In the genomic region with DNA sequence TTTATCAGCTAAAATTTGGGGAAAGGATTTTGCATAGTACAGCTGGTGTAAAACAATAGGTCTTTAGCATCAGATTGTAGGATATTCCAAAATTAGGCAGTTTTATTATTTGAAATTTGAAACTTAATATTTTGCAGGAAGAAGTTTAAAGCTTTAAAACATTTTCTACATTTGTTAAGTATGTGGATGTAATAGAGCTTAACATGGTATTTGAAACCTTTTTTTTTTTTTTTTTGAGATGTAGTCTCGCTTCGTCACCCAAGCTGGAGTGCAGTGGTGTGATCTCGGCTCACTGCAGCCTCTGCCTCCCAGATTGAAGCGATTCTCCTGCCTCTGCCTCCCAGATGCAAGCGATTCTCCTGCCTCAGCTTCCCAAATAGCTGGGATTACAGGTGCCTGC, we compare ENCODE assay signal across 12 cellular contexts. TPM values are rescaled to one million over a fixed set of nuclear protein-coding genes. Genes with fewer than 3 reads are reported as not detected.
A peak's percentile ranks its signal among the peaks of the same experiment; 100 is the strongest.
DNase-seq lines count a peak whose midpoint lies in the region; ATAC-seq and TF ChIP-seq lines count a peak whose summit lies in the region.
"Had no signal": no experiment of that assay in that cellular context is flagged by ENCODE, and none has a peak within 500 bp of the region (broad histone marks: within the 10 kb centered on the region; RNA-seq: fewer than 3 reads in every experiment).

No MANE protein-coding gene starts in this region.

- H3K4me2 ChIP-seq in SK-N-SH (peak overlapping the region; percentile 88), PC-3 (ENCODE audit: low read length) (peak overlapping the region; percentile 99)

- TF ChIP-seq CTCF in SK-N-SH (IDR thresholded peaks at IDR 0.05) (no peak), PC-3 (conservative IDR thresholded peaks at IDR 0.05; ENCODE audit: low read depth, low read length) (no peak), foreskin fibroblast (IDR thresholded peaks at IDR 0.05; ENCODE audit: low read depth, low read length) (no peak), stomach (IDR thresholded peaks at IDR 0.05) (no peak), GM13977 (IDR thresholded peaks at IDR 0.05; ENCODE audit: extremely low read depth, insufficient read depth, missing control alignments) (no peak)

- ATAC-seq in SK-N-SH treated with all-trans-retinoic acid at 6 μM for 48 hours, result no peak
- ATAC-seq in PC-3, result no peak
- ATAC-seq in stimulated activated memory B cell treated with anti-CD40 and anti-IgM and Interleukin-4, amounts not matched to agents 10 μg/mL and 1 μg/mL and 100 μg/mL, for 72 hours, result no peak
- ATAC-seq: Panc1 had no signal

- H3K27ac ChIP-seq in SK-N-SH (ENCODE audit: low read depth in 2 of 2, low read length in 1 of 2) (peak overlapping the region in 1 of 2 experiments; percentile 23; a peak in 2 of 4 replicates), PC-3 (ENCODE audit: low read length) (0 out of 2 replicates have a peak overlapping the region, but pooled peaks have one; percentile 8), stomach (peak overlapping the region in 4 of 5 donors; percentile 22 to 98 (median 96))
- H3K27ac ChIP-seq: neutrophil had no signal

- TF ChIP-seq EP300 in SK-N-SH (IDR thresholded peaks at IDR 0.05; ENCODE audit: borderline replicate concordance in 1 of 2, low read depth in 1 of 2, low read length in 1 of 2) (no peak), stomach (IDR thresholded peaks at IDR 0.05) (no peak)

- H3K9me3 ChIP-seq in SK-N-SH, result no peaks in the 10 kb centered on the region
- H3K9me3 ChIP-seq in PC-3 (ENCODE audit: low read length), result no peaks in the 10 kb centered on the region
- H3K9me3 ChIP-seq in stomach, result no peaks in the 10 kb centered on the region
- H3K9me3 ChIP-seq: neutrophil had no signal

- H3K4me1 Mint-ChIP-seq in stimulated activated memory B cell treated with anti-CD40 and anti-IgM and Interleukin-4, amounts not matched to agents 10 μg/mL and 1 μg/mL and 100 μg/mL, for 72 hours, result peaks cover 25% of the 10 kb centered on the region
- peaks cover 14% of the 10 kb centered on the region for H3K4me1 Mint-ChIP-seq in activated T-helper 2 cell treated with anti-CD3 and anti-CD28 coated beads, Interferon-gamma antibody, Interleukin-2, Interleukin-4, amounts not matched to agents 10 μg/mL and 5 μg/mL and 100 μg/mL, durations not matched to agents 14 hours and 24 hours and 36 hours (ENCODE audit: low read depth)

- no peaks in the 10 kb centered on the region for H3K27me3 Mint-ChIP-seq in stimulated activated memory B cell treated with anti-CD40 and anti-IgM and Interleukin-4, amounts not matched to agents 10 μg/mL and 1 μg/mL and 100 μg/mL, for 72 hours
- no peaks in the 10 kb centered on the region for H3K27me3 Mint-ChIP-seq in activated T-helper 2 cell treated with anti-CD3 and anti-CD28 coated beads, Interferon-gamma antibody, Interleukin-2, Interleukin-4, amounts not matched to agents 10 μg/mL and 5 μg/mL and 100 μg/mL, durations not matched to agents 14 hours and 24 hours and 36 hours (ENCODE audit: low read depth)

- no peak overlapping the region for H3K4me3 Mint-ChIP-seq in stimulated activated memory B cell treated with anti-CD40 and anti-IgM and Interleukin-4, amounts not matched to agents 10 μg/mL and 1 μg/mL and 100 μg/mL, for 72 hours
- H3K4me3 Mint-ChIP-seq in activated T-helper 2 cell treated with anti-CD3 and anti-CD28 coated beads, Interferon-gamma antibody, Interleukin-2, Interleukin-4, amounts not matched to agents 10 μg/mL and 5 μg/mL and 100 μg/mL, durations not matched to agents 14 hours and 24 hours and 36 hours (ENCODE audit: low read depth), result no peak overlapping the region

- POLR2A ChIA-PET in SK-N-SH (lab: Yijun Ruan, JAX) (interaction anchor here (0.6 to 1.3 kb wide), 2 partner anchors 82 to 146 kb away, joined by 3 to 8 read pairs; a partner anchor contains a TSS), PC-3 (lab: Charles Lee; ENCODE audit: unreplicated experiment) (interaction anchor here (0.6 kb wide), 1 partner anchor 175 kb away, joined by 3 read pairs; a partner anchor contains a TSS)

- peaks cover 6% of the 10 kb centered on the region for H3K36me3 Mint-ChIP-seq in stimulated activated memory B cell treated with anti-CD40 and anti-IgM and Interleukin-4, amounts not matched to agents 10 μg/mL and 1 μg/mL and 100 μg/mL, for 72 hours
- H3K36me3 Mint-ChIP-seq in activated T-helper 2 cell treated with anti-CD3 and anti-CD28 coated beads, Interferon-gamma antibody, Interleukin-2, Interleukin-4, amounts not matched to agents 10 μg/mL and 5 μg/mL and 100 μg/mL, durations not matched to agents 14 hours and 24 hours and 36 hours (ENCODE audit: low read depth), result peaks cover 4% of the 10 kb centered on the region

- in situ Hi-C loops in GM13977 (cut with MboI; ENCODE audit: low pct_unique_long_range_greater_than_20kb, low sequenced_read_pairs, unreplicated experiment), result no loop called here

- H3K4me3 ChIP-seq in SK-N-SH (ENCODE audit: low read depth in 2 of 2, low read length in 1 of 2) (peak overlapping the region in 1 of 2 experiments; percentile 79; a peak in 1 of 4 replicates), PC-3 (ENCODE audit: low read length) (peak overlapping the region; percentile 94), foreskin fibroblast (ENCODE audit: low read depth in 1 of 2, low read length in 2 of 2) (peak overlapping the region; percentile 71 to 94), stomach (peak overlapping the region in 3 of 4 donors; percentile 68 to 90 (median 87))

- no peaks in the 10 kb centered on the region for H3K9me2 ChIP-seq in SK-N-SH
- no peaks in the 10 kb centered on the region for H3K9me2 ChIP-seq in PC-3 (replicated peaks; ENCODE audit: low read length)

- H3K79me2 ChIP-seq in SK-N-SH (ENCODE audit: insufficient read depth) (peaks cover 74% of the 10 kb centered on the region), PC-3 (ENCODE audit: low read length) (peaks cover 72% of the 10 kb centered on the region)

- WGBS in SK-N-SH (ENCODE audit: low lambda C conversion rate), result 97% methylated on average over 5 of the region's 5 CpGs
- WGBS in stomach, 5 donors, result 56 to 69% (median 65%) methylated on average over 5 of the region's 5 CpGs

- BruUV-seq in PC-3 (replicated peaks; lab: Mats Ljungman, UMichigan), result no TSS peak

- DNase-seq in SK-N-SH (no peak), PC-3 (no peak), foreskin fibroblast (no peak), stomach (no peak), GM13977 (ENCODE audit: low spot score) (no peak)
- no peak for DNase-seq in activated T-helper 2 cell treated with anti-CD3 and anti-CD28 coated beads, Interferon-gamma antibody, Interleukin-2, Interleukin-4, amounts not matched to agents 10 μg/mL and 5 μg/mL and 100 μg/mL, durations not matched to agents 14 hours and 24 hours and 36 hours (ENCODE audit: low spot score)
- DNase-seq: activated naive CD4-positive, alpha-beta T cell treated with anti-CD3 and anti-CD28 coated beads, Interleukin-2, amount 50 U/mL, for 16 hours; NCI-H187 had no signal

- H3K4me1 ChIP-seq in SK-N-SH (ENCODE audit: control insufficient read depth in 1 of 2, insufficient read depth in 2 of 2, low read depth in 1 of 2, low read length in 1 of 2), result peaks cover 0 to 8% of the 10 kb centered on the region in 2 experiments; a peak in 3 of 4 replicates
- peaks cover 9% of the 10 kb centered on the region for H3K4me1 ChIP-seq in PC-3 (ENCODE audit: insufficient read depth, low read length)
- H3K4me1 ChIP-seq in stomach, result peaks cover 21 to 57% (median 39%) of the 10 kb centered on the region in 4 donors

- H3K9ac ChIP-seq in SK-N-SH, result peak overlapping the region; percentile 88; the same call in 1 of the 2 replicates
- peak overlapping the region; percentile 82; the same call in 1 of the 2 replicates for H3K9ac ChIP-seq in PC-3 (ENCODE audit: low read length)

- no peak for TF ChIP-seq POLR2A in stomach (IDR thresholded peaks at IDR 0.05)

- H4K20me1 ChIP-seq in SK-N-SH (ENCODE audit: insufficient read depth) (peaks cover 47% of the 10 kb centered on the region), PC-3 (ENCODE audit: low read length) (peaks cover 14% of the 10 kb centered on the region; the same call in 1 of the 2 replicates)

- H3K27ac Mint-ChIP-seq in stimulated activated memory B cell treated with anti-CD40 and anti-IgM and Interleukin-4, amounts not matched to agents 10 μg/mL and 1 μg/mL and 100 μg/mL, for 72 hours, result no peak overlapping the region
- H3K27ac Mint-ChIP-seq in activated T-helper 2 cell treated with anti-CD3 and anti-CD28 coated beads, Interferon-gamma antibody, Interleukin-2, Interleukin-4, amounts not matched to agents 10 μg/mL and 5 μg/mL and 100 μg/mL, durations not matched to agents 14 hours and 24 hours and 36 hours, result no peak overlapping the region

- no peak for TF ChIP-seq RAD21 in SK-N-SH (IDR thresholded peaks at IDR 0.05; ENCODE audit: low read length)

- no peaks in the 10 kb centered on the region for H3K9me3 Mint-ChIP-seq in stimulated activated memory B cell treated with anti-CD40 and anti-IgM and Interleukin-4, amounts not matched to agents 10 μg/mL and 1 μg/mL and 100 μg/mL, for 72 hours
- no peaks in the 10 kb centered on the region for H3K9me3 Mint-ChIP-seq in activated T-helper 2 cell treated with anti-CD3 and anti-CD28 coated beads, Interferon-gamma antibody, Interleukin-2, Interleukin-4, amounts not matched to agents 10 μg/mL and 5 μg/mL and 100 μg/mL, durations not matched to agents 14 hours and 24 hours and 36 hours

- intact Hi-C loops in PC-3 (cut with micrococcal nuclease) (loop anchor here (2.0 to 10.0 kb wide), 3 partner anchors 51 to 139 kb away; a partner anchor contains a TSS), stomach (cut with DNase I; ENCODE audit: low total_unique reads) (no loop called here)
- intact Hi-C loops in activated T-helper 2 cell treated with anti-CD3 and anti-CD28 coated beads, Interferon-gamma antibody, Interleukin-2, Interleukin-4, amounts not matched to agents 10 μg/mL and 5 μg/mL and 100 μg/mL, durations not matched to agents 14 hours and 24 hours and 36 hours (cut with micrococcal nuclease), result no loop called here

- H2AFZ ChIP-seq in SK-N-SH (ENCODE audit: low read depth), result no peak overlapping the region
- H2AFZ ChIP-seq in PC-3 (ENCODE audit: low read length), result no peak overlapping the region

- H3K27me3 ChIP-seq in SK-N-SH (ENCODE audit: insufficient read depth) (no peaks in the 10 kb centered on the region), PC-3 (ENCODE audit: low read length) (no peaks in the 10 kb centered on the region), stomach (no peaks in the 10 kb centered on the region)
- H3K27me3 ChIP-seq: neutrophil had no signal

- peaks cover 7% of the 10 kb centered on the region for H3F3A ChIP-seq in SK-N-SH (replicated peaks; ENCODE audit: insufficient read depth)
- H3F3A ChIP-seq in PC-3 (ENCODE audit: low read length, unreplicated experiment), result no peaks in the 10 kb centered on the region

- H3K36me3 ChIP-seq in SK-N-SH (replicated peaks in 1 of 2; ENCODE audit: control insufficient read depth in 1 of 2, insufficient read depth in 2 of 2, low read length in 1 of 2) (peaks cover 0 to 9% of the 10 kb centered on the region in 2 experiments), PC-3 (ENCODE audit: low read depth, low read length) (no peaks in the 10 kb centered on the region), stomach (no peaks in the 10 kb centered on the region)
- H3K36me3 ChIP-seq: neutrophil had no signal

- CTCF ChIA-PET in SK-N-SH (lab: Yijun Ruan, JAX) (interaction anchor here (1.0 to 1.3 kb wide), 3 partner anchors 8 to 59 kb away, joined by 3 to 4 read pairs (median 3); no protein-coding TSS in a partner anchor), PC-3 (lab: Charles Lee) (interaction anchor here (0.6 kb wide), 1 partner anchor 89 kb away, joined by 5 read pairs; no protein-coding TSS in a partner anchor)

RNA-seq across cellular contexts. Expression of a gene that starts 2.9 kb away (rescaled TPM):
- 7.5 and 11.2 TPM in 2 replicates for polyA plus RNA-seq in SK-N-SH (2012; rRNA removed)
- polyA plus RNA-seq in SK-N-SH (2012; cell fraction: cytosol; rRNA removed), result 10.1 and 10.9 TPM in 2 replicates
- polyA plus RNA-seq in SK-N-SH (2012; cell fraction: nucleus; rRNA removed), result 8.0 and 17.5 TPM in 2 replicates
- total RNA-seq in PC-3 (2014; rRNA removed), result 20.9 and 22.6 TPM in 2 replicates
- total RNA-seq in stomach, result 100 to 1,000 TPM in 2 of 5 donors, 10 to 100 TPM in 3; 46.0 to 226 (median 63.5) TPM
- polyA plus RNA-seq in stomach, result 1 to 10 TPM; 6.3 to 9.3 (median 7.7) TPM
- total RNA-seq in activated T-helper 2 cell treated with anti-CD3 and anti-CD28 coated beads, Interferon-gamma antibody, Interleukin-2, Interleukin-4, amounts not matched to agents 10 μg/mL and 5 μg/mL and 100 μg/mL, durations not matched to agents 14 hours and 24 hours and 36 hours, result 19.0 and 25.0 TPM in 2 replicates
